In genomic region chr13:110641055-110642015, GRCh38 we compare ENCODE assay signal across 11 cellular contexts. TPM values are rescaled to one million over a fixed set of nuclear protein-coding genes. Genes with fewer than 3 reads are reported as not detected.
A peak's percentile ranks its signal among the peaks of the same experiment; 100 is the strongest.
DNase-seq lines count a peak whose midpoint lies in the region; ATAC-seq, FAIRE-seq and TF ChIP-seq lines count a peak whose summit lies in the region.
"Had no signal": no experiment of that assay in that cellular context is flagged by ENCODE, and none has a peak within 500 bp of the region (broad histone marks: within the 10 kb centered on the region; RNA-seq: fewer than 3 reads in every experiment).

No MANE protein-coding gene starts in this region.

- H3K4me1 ChIP-seq in A549 (no peaks in the 10 kb centered on the region), right lobe of liver (peaks cover 0 to 46% (median 17%) of the 10 kb centered on the region in 4 donors), osteoblast (ENCODE audit: insufficient read depth, low read length) (peaks cover 5% of the 10 kb centered on the region)

- H3K27me3 ChIP-seq in right lobe of liver (no peaks in the 10 kb centered on the region), osteoblast (ENCODE audit: insufficient read depth, low read length) (no peaks in the 10 kb centered on the region)

- WGBS in A549 (ENCODE audit: missing lambda C conversion rate): 91% methylated on average over 24 of the region's 29 CpGs
- 56% methylated on average over 11 of the region's 29 CpGs for WGBS in right lobe of liver (ENCODE audit: insufficient coverage, low coverage, low lambda C conversion rate, missing lambda C conversion rate)

- in situ Hi-C loops in astrocyte of the spinal cord (cut with HindIII; ENCODE audit: low sequenced_read_pairs): no loop called here

- intact Hi-C loops in right lobe of liver (cut with DNase I): no loop called here

- POLR2A ChIA-PET in A549 (lab: Yijun Ruan, JAX): no interaction called here

- H3K27ac ChIP-seq in A549 (no peak overlapping the region), right lobe of liver (peak overlapping the region in 2 of 3 donors; percentile 24 to 51), osteoblast (ENCODE audit: low read depth, low read length) (no peak overlapping the region)

- TF ChIP-seq CTCF in A549 (IDR thresholded peaks at IDR 0.05) (no peak), astrocyte of the spinal cord (IDR thresholded peaks at IDR 0.05; ENCODE audit: low read depth, low read length) (no peak), right lobe of liver (IDR thresholded peaks at IDR 0.05) (no peak), osteoblast (IDR thresholded peaks at IDR 0.05; ENCODE audit: extremely low read depth, low read depth, low read length) (no peak)

- TF ChIP-seq RAD21 in A549 (conservative IDR thresholded peaks at IDR 0.05 in 1 of 2, IDR thresholded peaks at IDR 0.05 in 1 of 2) (no peak), Ishikawa (IDR thresholded peaks at IDR 0.05; ENCODE audit: low read depth) (no peak)

- H2AFZ ChIP-seq in osteoblast (ENCODE audit: low read length): no peak overlapping the region

- DNase-seq in A549 (ENCODE audit: low read depth in 1 of 2, low spot score in 1 of 2) (no peak), astrocyte of the spinal cord (ENCODE audit: low read depth, low spot score) (peak; percentile 34), right lobe of liver (peak in 1 of 3 donors; percentile 68), occipital lobe (lab: John Stamatoyannopoulos, UW) (no peak), iPS-NIHi11 (ENCODE audit: low spot score) (no peak), osteoblast (ENCODE audit: insufficient read length, low spot score, missing footprints) (no peak), RPMI8226 (no peak)
- DNase-seq: activated CD4-positive, alpha-beta memory T cell treated with anti-CD3 and anti-CD28 coated beads, Interleukin-2, amount 10 ng/mL, durations not matched to agents 7 days and 5 days; GF-D8; hypothalamus had no signal

- peaks cover 19% of the 10 kb centered on the region for H4K20me1 ChIP-seq in osteoblast (ENCODE audit: insufficient read depth, low read length)

- H3K9me3 ChIP-seq in A549 (no peaks in the 10 kb centered on the region), right lobe of liver (no peaks in the 10 kb centered on the region), osteoblast (ENCODE audit: low read depth, low read length) (no peaks in the 10 kb centered on the region)

- TF ChIP-seq POLR2A in A549 (IDR thresholded peaks at IDR 0.05; ENCODE audit: low read length) (no peak), right lobe of liver (IDR thresholded peaks at IDR 0.05) (no peak)

- ATAC-seq in A549 (no peak), right lobe of liver (peak in 2 of 4 donors; percentile 5 to 14)

- H3K36me3 ChIP-seq in right lobe of liver (peaks cover 6 to 58% (median 17%) of the 10 kb centered on the region in 4 donors), osteoblast (ENCODE audit: insufficient read depth, low read length) (peaks cover 60% of the 10 kb centered on the region)

- peaks cover 6% of the 10 kb centered on the region for H3K79me2 ChIP-seq in osteoblast (ENCODE audit: insufficient read depth, low read length)

- CTCF ChIA-PET in A549 (lab: Yijun Ruan, JAX): interaction anchor here (1.3 kb wide), 1 partner anchor 47 kb away, joined by 3 read pairs; no protein-coding TSS in a partner anchor

- TF ChIP-seq EP300 in A549 (IDR thresholded peaks at IDR 0.05): no peak
- no peak for TF ChIP-seq EP300 in Ishikawa (IDR thresholded peaks at IDR 0.05; ENCODE audit: borderline replicate concordance)

- no peak overlapping the region for H3K4me2 ChIP-seq in A549
- H3K4me2 ChIP-seq in osteoblast (ENCODE audit: insufficient read depth, low read length): no peak overlapping the region

- H3K4me3 ChIP-seq in A549: no peak overlapping the region
- no peak overlapping the region for H3K4me3 ChIP-seq in astrocyte of the spinal cord (ENCODE audit: low read depth, low read length)
- no peak overlapping the region for H3K4me3 ChIP-seq in right lobe of liver
- no peak overlapping the region for H3K4me3 ChIP-seq in osteoblast (ENCODE audit: insufficient read depth, low read length)

- no peak for FAIRE-seq in A549 (lab: Jason Lieb, UNC)

TF ChIP-seq in A549, 52 proteins besides CTCF, POLR2A, EP300 and RAD21:
- no peak for TF ChIP-seq RFX5 (IDR thresholded peaks at IDR 0.05)
- TF ChIP-seq ESRRA (IDR thresholded peaks at IDR 0.05; ENCODE audit: borderline replicate concordance, low read length): no peak
- no peak for TF ChIP-seq MAZ (IDR thresholded peaks at IDR 0.05; ENCODE audit: borderline replicate concordance, low read depth, low read length)
- TF ChIP-seq RARB (CRISPR knock-in tag; IDR thresholded peaks at IDR 0.05): no peak
- TF ChIP-seq MYC (IDR thresholded peaks at IDR 0.05; ENCODE audit: borderline replicate concordance, low read length): no peak
- TF ChIP-seq HDAC2 (IDR thresholded peaks at IDR 0.05): no peak
- TF ChIP-seq MAFK (IDR thresholded peaks at IDR 0.05; ENCODE audit: partially characterized antibody): peak; percentile 16
- TF ChIP-seq FOSL2 (IDR thresholded peaks at IDR 0.05): no peak
- TF ChIP-seq FOSL2 (CRISPR knock-in tag; IDR thresholded peaks at IDR 0.05): no peak

TF ChIP-seq in Ishikawa, 13 proteins besides CTCF, POLR2A, EP300 and RAD21:
- TF ChIP-seq NFIC (IDR thresholded peaks at IDR 0.05): 0 out of 2 replicates have a peak, but pooled peaks have one; percentile 16
- TF ChIP-seq YY1 (IDR thresholded peaks at IDR 0.05; ENCODE audit: low read depth): no peak

RNA-seq across cellular contexts. Expression of gene NAXD, which starts 26.0 kb away (rescaled TPM):
- polyA plus RNA-seq in A549 (2011; rRNA removed): 15.7 and 19.0 TPM in 2 replicates
- polyA plus RNA-seq in A549 (2012; cell fraction: cytosol; rRNA removed): 17.4 and 17.7 TPM in 2 replicates
- 38.7 and 48.2 TPM in 2 replicates for polyA plus RNA-seq in A549 (2012; cell fraction: nucleus; rRNA removed)
- 12.5 to 14.2 TPM (median 13.8 TPM) in 3 replicates for polyA plus RNA-seq in A549 (2017; fragmentation: RNase III; extraction: RNeasy Plus Mini Kit Qiagen cat#74134 plus additional on column Dnase treatment)
- 8.5 and 10.7 TPM in 2 replicates for polyA minus RNA-seq in A549 (2011; rRNA and poly(A)+ RNA removed)
- total RNA-seq in right lobe of liver: 10 to 100 TPM; 24.2 to 41.9 (median 29.9) TPM
- total RNA-seq in occipital lobe: 27.5 TPM
- 13.8 and 15.9 TPM in 2 replicates for total RNA-seq in osteoblast

Comparison
In these comparisons a context has a peak if more than half of its experiments do, and no peak if none do; other contexts are left out.
1. H3K27ac ChIP-seq: peak in right lobe of liver (2 of 3); none in A549 (0 of 2) and osteoblast (single experiment).